8 cellular contexts compared by ENCODE assay signal in the genomic region with DNA sequence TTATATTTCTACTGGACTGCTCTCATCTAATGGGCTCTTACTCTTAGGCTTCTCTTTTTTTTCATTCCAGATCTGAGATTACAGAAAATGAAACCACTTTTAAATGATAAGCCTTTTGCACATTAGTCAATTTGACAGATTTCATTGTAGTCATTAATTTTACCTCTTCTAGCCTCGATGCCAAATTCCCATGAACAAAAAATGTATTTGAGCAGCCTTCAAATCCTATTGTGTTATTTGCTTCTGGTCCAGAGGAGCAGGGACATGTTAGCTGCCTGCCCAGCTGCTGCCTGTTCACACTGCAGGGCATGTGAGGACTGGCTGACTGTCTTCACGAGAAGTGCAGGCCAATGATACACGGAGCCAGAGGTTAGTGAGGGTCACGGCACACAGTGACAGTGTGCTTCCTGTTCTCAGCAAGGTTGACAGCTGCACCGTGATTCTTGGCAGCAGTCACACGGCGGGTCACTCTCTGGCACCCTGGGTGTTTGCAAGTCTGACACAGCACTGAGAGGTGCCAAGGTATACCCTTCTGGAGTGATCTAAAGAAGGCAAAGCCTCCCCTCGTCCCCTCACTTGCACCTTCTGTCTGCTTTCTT. TPM values are rescaled to one million over a fixed set of nuclear protein-coding genes. Genes with fewer than 3 reads are reported as not detected.
DNase-seq lines count a peak whose midpoint lies in the region; ATAC-seq and TF ChIP-seq lines count a peak whose summit lies in the region.

No MANE protein-coding gene starts in this region.

- intact Hi-C loops in PC-3 (cut with micrococcal nuclease), result no loop called here

- H4K20me1 ChIP-seq in PC-3 (ENCODE audit: low read length), result no peaks in the 10 kb centered on the region

- CTCF ChIA-PET in PC-3 (lab: Charles Lee), result no interaction called here

- peak; percentile 26 for DNase-seq in activated T-cell treated with anti-CD3 and anti-CD28 coated beads, Interleukin-2, amount 50 U/mL, for 1 hour
- no peak for DNase-seq in activated T-cell treated with anti-CD3 and anti-CD28 coated beads for 4 hours
- DNase-seq in PC-3, result peak; percentile 15
- peak in 29 of 61 donors; percentile 11 to 66 (median 39) for DNase-seq in caudate nucleus (lab: John Stamatoyannopoulos, UW)
- peak; percentile 34 for DNase-seq in midbrain (lab: John Stamatoyannopoulos, UW)
- DNase-seq in GM03348 (ENCODE audit: low spot score), result no peak
- no peak for DNase-seq in putamen (ENCODE audit: low spot score)

- no peak overlapping the region for H3K4me3 ChIP-seq in PC-3 (ENCODE audit: low read length)

- H3K9ac ChIP-seq in PC-3 (ENCODE audit: low read length), result no peak overlapping the region

- H3K27ac ChIP-seq in PC-3 (ENCODE audit: low read length) (no peak overlapping the region), caudate nucleus (ENCODE audit: low read depth, low read length) (peak overlapping the region; percentile 72)

- H3K36me3 ChIP-seq in PC-3 (ENCODE audit: low read depth, low read length), result no peaks in the 10 kb centered on the region

- no peaks in the 10 kb centered on the region for H3K79me2 ChIP-seq in PC-3 (ENCODE audit: low read length)

- no peaks in the 10 kb centered on the region for H3K9me3 ChIP-seq in PC-3 (ENCODE audit: low read length)

- no peaks in the 10 kb centered on the region for H3K9me2 ChIP-seq in PC-3 (replicated peaks; ENCODE audit: low read length)

- H3F3A ChIP-seq in PC-3 (ENCODE audit: low read length, unreplicated experiment), result no peaks in the 10 kb centered on the region

- H3K27me3 ChIP-seq in PC-3 (ENCODE audit: low read length), result no peaks in the 10 kb centered on the region

- BruUV-seq in PC-3 (replicated peaks; lab: Mats Ljungman, UMichigan), result no TSS peak

- no peak overlapping the region for H3K4me2 ChIP-seq in PC-3 (ENCODE audit: low read length)

- TF ChIP-seq CTCF in PC-3 (conservative IDR thresholded peaks at IDR 0.05; ENCODE audit: low read depth, low read length), result no peak

- no peak overlapping the region for H2AFZ ChIP-seq in PC-3 (ENCODE audit: low read length)

- POLR2A ChIA-PET in PC-3 (lab: Charles Lee; ENCODE audit: unreplicated experiment), result no interaction called here

- H3K4me1 ChIP-seq in PC-3 (ENCODE audit: insufficient read depth, low read length), result no peaks in the 10 kb centered on the region

- ATAC-seq in HG03103 (IDR thresholded peaks at IDR 0.05; ENCODE audit: low read depth, unreplicated experiment) (peak; percentile 66), PC-3 (peak; percentile 27)

RNA-seq across cellular contexts. Expression of a gene that starts 40.8 kb away (rescaled TPM):
- 10.9 and 11.9 TPM in 2 replicates for total RNA-seq in PC-3 (2014; rRNA removed)

Comparison
In these comparisons a context has a peak if more than half of its experiments do, and no peak if none do; other contexts are left out.
1. DNase-seq: peak in activated T-cell treated with anti-CD3 and anti-CD28 coated beads, Interleukin-2, amount 50 U/mL, for 1 hour (single experiment), PC-3 (single experiment) and midbrain (single experiment); none in activated T-cell treated with anti-CD3 and anti-CD28 coated beads for 4 hours (single experiment), GM03348 (single experiment) and putamen (single experiment).